11 cellular contexts compared by ENCODE assay signal in the genomic region with DNA sequence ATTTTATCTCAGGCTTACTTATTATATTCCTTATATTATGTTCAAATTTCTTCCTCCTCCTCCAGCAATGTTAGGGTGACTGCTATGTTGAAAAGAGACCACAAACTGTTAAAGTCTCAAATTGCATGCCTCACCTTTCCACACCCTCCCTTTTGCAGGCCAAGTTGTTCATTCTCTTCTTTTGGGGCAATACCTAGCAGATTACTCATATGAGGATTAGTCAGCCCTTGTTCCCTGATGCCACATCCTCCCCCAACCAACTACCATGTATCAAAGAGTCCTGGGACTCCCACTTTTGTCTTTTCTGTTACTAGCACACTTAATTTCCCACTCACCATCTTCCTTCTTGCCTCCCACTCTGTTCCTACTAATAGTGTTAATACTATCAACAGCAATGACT.
DNase-seq lines count a peak whose midpoint lies in the region; ATAC-seq lines count a peak whose summit lies in the region.
"Had no signal": no experiment of that assay in that cellular context is flagged by ENCODE, and none has a peak within 500 bp of the region (broad histone marks: within the 10 kb centered on the region; RNA-seq: fewer than 3 reads in every experiment).

No MANE protein-coding gene starts in this region.

- peak; percentile 6 for DNase-seq in SIG-M5 treated with dmso at 0.1 percent for 504 hours (lab: John Stamatoyannopoulos, UW; ENCODE audit: unreplicated experiment)
- DNase-seq in SIG-M5 (lab: John Stamatoyannopoulos, UW), result no peak
- peak; percentile 30 for DNase-seq in amniotic stem cell (lab: John Stamatoyannopoulos, UW)
- peak; percentile 84 for DNase-seq in skeletal muscle cell (ENCODE audit: low read depth)
- no peak for DNase-seq in occipital lobe (lab: John Stamatoyannopoulos, UW)
- no peak for DNase-seq in ureter (ENCODE audit: low spot score)
- DNase-seq in activated gamma-delta T cell (lab: John Stamatoyannopoulos, UW), result no peak
- DNase-seq: 8988T; activated CD4-positive, alpha-beta T cell treated with anti-CD3 and anti-CD28 coated beads, Interleukin-2, amount 10 ng/mL, durations not matched to agents 7 days and 5 days had no signal

- H3K4me3 ChIP-seq in skeletal muscle cell (ENCODE audit: low read depth, low read length), result no peak overlapping the region
- H3K4me3 ChIP-seq: K562 had no signal

- peak; percentile 55 for ATAC-seq in HG03442 (IDR thresholded peaks at IDR 0.05; ENCODE audit: unreplicated experiment)
- ATAC-seq: K562 had no signal

Comparison
In these comparisons a context has a peak if more than half of its experiments do, and no peak if none do; other contexts are left out.
1. DNase-seq: peak in SIG-M5 treated with dmso at 0.1 percent for 504 hours (single experiment), amniotic stem cell (single experiment) and skeletal muscle cell (single experiment); none in SIG-M5 (single experiment), occipital lobe (single experiment), ureter (single experiment) and activated gamma-delta T cell (single experiment).